ENCODE assay signal across 13 cellular contexts in genomic region chr11:27405134-27405533, GRCh38.
"Had no signal": no experiment of that assay in that cellular context is flagged by ENCODE, and none has a peak within 500 bp of the region (broad histone marks: within the 10 kb centered on the region; RNA-seq: fewer than 3 reads in every experiment).

No MANE protein-coding gene starts in this region.

- DNase-seq: activated CD4-positive, alpha-beta T cell treated with anti-CD3 and anti-CD28 coated beads for 1 hour; activated effector memory CD4-positive, alpha-beta T cell treated with anti-CD3 and anti-CD28 coated beads, Interleukin-2, amount 50 U/mL, for 16 hours; activated T-cell treated with anti-CD3 and anti-CD28 coated beads, Interleukin-2, amount 50 U/mL, for 72 hours; lower lobe of right lung; naive thymus-derived CD8-positive, alpha-beta T cell; pancreas; stimulated activated naive CD8-positive, alpha-beta T cell treated with anti-CD3 and anti-CD28 coated beads, Interleukin-15, Interleukin-2, amounts not matched to agents 100 U/mL and 50 U/mL, for 24 hours; upper lobe of right lung; WERI-Rb-1 had no signal

- H3K4me1 Mint-ChIP-seq: naive thymus-derived CD8-positive, alpha-beta T cell had no signal

- H3K27ac ChIP-seq: cardiac muscle cell, gastroesophageal sphincter, lower lobe of right lung, pancreas, SK-N-MC, upper lobe of right lung, WERI-Rb-1 had no signal

- H3K9me3 ChIP-seq: gastroesophageal sphincter, lower lobe of right lung, pancreas, upper lobe of right lung had no signal

- H3K27ac Mint-ChIP-seq: activated naive CD8-positive, alpha-beta T cell; activated T-cell treated with anti-CD3 and anti-CD28 coated beads, Interleukin-2, amount 50 U/mL, for 72 hours; naive thymus-derived CD8-positive, alpha-beta T cell had no signal

- H3K27me3 ChIP-seq: cardiac muscle cell, gastroesophageal sphincter, pancreas, upper lobe of right lung had no signal

- H3K36me3 Mint-ChIP-seq: activated naive CD8-positive, alpha-beta T cell; naive thymus-derived CD8-positive, alpha-beta T cell had no signal

- H3K4me3 Mint-ChIP-seq: activated naive CD8-positive, alpha-beta T cell; activated T-cell treated with anti-CD3 and anti-CD28 coated beads, Interleukin-2, amount 50 U/mL, for 72 hours; naive thymus-derived CD8-positive, alpha-beta T cell had no signal

- H3K4me3 ChIP-seq: cardiac muscle cell, gastroesophageal sphincter, lower lobe of right lung, pancreas, SK-N-MC, upper lobe of right lung had no signal

- ATAC-seq: activated T-cell treated with anti-CD3 and anti-CD28 coated beads, Interleukin-2, amount 50 U/mL, for 72 hours; gastroesophageal sphincter; lower lobe of right lung; naive thymus-derived CD8-positive, alpha-beta T cell; pancreas; stimulated activated naive CD8-positive, alpha-beta T cell treated with anti-CD3 and anti-CD28 coated beads, Interleukin-15, Interleukin-2, amounts not matched to agents 100 U/mL and 50 U/mL, for 24 hours; upper lobe of right lung had no signal

- H3K4me1 ChIP-seq: gastroesophageal sphincter, upper lobe of right lung had no signal

- H3K36me3 ChIP-seq: cardiac muscle cell, gastroesophageal sphincter, lower lobe of right lung, pancreas, upper lobe of right lung, WERI-Rb-1 had no signal

- H3K9me3 Mint-ChIP-seq: activated T-cell treated with anti-CD3 and anti-CD28 coated beads, Interleukin-2, amount 50 U/mL, for 72 hours; naive thymus-derived CD8-positive, alpha-beta T cell had no signal
